10 cellular contexts compared by ENCODE assay signal in the genomic region with DNA sequence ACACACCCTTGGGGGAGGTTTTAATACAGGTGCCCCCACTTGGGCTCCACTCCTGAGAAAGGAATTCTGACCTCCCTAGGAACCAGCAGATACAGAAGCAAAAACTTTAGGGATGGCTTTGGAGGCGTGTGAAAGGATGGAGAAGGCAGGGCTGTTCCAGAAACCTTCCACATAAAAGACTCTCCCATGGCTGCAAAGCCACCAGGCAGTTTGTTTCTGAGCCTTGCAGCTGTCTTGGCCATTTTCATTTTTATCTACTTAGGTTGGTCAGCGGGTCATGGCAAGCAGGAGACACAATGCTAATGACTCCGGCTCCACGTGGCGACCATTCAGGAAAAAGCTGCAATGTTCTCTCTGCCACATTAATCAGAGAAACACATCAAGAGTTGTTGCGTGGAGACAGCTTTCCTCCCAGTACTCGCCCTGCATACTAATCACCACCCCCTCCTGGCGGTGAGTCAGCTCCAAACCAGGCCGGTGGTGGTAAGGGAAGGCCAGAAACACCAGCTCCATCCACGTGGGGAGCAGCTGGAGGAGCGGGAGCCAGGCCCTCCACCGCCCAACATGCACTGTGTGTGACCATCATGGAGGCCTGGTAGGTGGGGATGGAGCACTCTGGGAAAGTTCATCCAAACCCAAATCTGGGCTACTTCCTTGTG. TPM values are rescaled to one million over a fixed set of nuclear protein-coding genes. Genes with fewer than 3 reads are reported as not detected.
A peak's percentile ranks its signal among the peaks of the same experiment; 100 is the strongest.
DNase-seq lines count a peak whose midpoint lies in the region; ATAC-seq and TF ChIP-seq lines count a peak whose summit lies in the region.
"Had no signal": no experiment of that assay in that cellular context is flagged by ENCODE, and none has a peak within 500 bp of the region (broad histone marks: within the 10 kb centered on the region; RNA-seq: fewer than 3 reads in every experiment).

No MANE protein-coding gene starts in this region.

- peak; percentile 46 to 72 (median 66) for ATAC-seq in right lobe of liver
- ATAC-seq in activated naive CD8-positive, alpha-beta T cell treated with anti-CD3 and anti-CD28 coated beads, Interleukin-2, amount 50 U/mL, for 24 hours = no peak

- TF ChIP-seq CTCF in GM12864 (IDR thresholded peaks at IDR 0.05; ENCODE audit: low read depth, low read length, missing control alignments) (peak; percentile 19), right lobe of liver (IDR thresholded peaks at IDR 0.05) (no peak), GM13976 (IDR thresholded peaks at IDR 0.05; ENCODE audit: borderline replicate concordance, control extremely low read depth, extremely low read depth, insufficient read depth, missing control alignments) (no peak), vagina (IDR thresholded peaks at IDR 0.05) (no peak)

- H3K36me3 ChIP-seq in right lobe of liver (no peaks in the 10 kb centered on the region), vagina (no peaks in the 10 kb centered on the region)

- H3K9me3 ChIP-seq in right lobe of liver = peaks cover 0 to 6% (median 0%) of the 10 kb centered on the region in 4 donors
- H3K9me3 ChIP-seq in vagina = no peaks in the 10 kb centered on the region

- intact Hi-C loops in right lobe of liver (cut with DNase I) = no loop called here
- intact Hi-C loops in vagina (cut with DNase I) = no loop called here

- H3K9me3 Mint-ChIP-seq in activated naive CD8-positive, alpha-beta T cell treated with anti-CD3 and anti-CD28 coated beads, Interleukin-2, amount 50 U/mL, for 24 hours = no peaks in the 10 kb centered on the region
- H3K9me3 Mint-ChIP-seq: T-cell had no signal

- H3K4me3 Mint-ChIP-seq in activated naive CD8-positive, alpha-beta T cell treated with anti-CD3 and anti-CD28 coated beads, Interleukin-2, amount 50 U/mL, for 24 hours = no peak overlapping the region
- H3K4me3 Mint-ChIP-seq: T-cell had no signal

- no peaks in the 10 kb centered on the region for H3K4me1 ChIP-seq in right lobe of liver
- H3K4me1 ChIP-seq in vagina = no peaks in the 10 kb centered on the region

- H3K4me3 ChIP-seq in GM12864 (ENCODE audit: low read depth, low read length) (no peak overlapping the region), right lobe of liver (no peak overlapping the region), vagina (no peak overlapping the region)
- H3K4me3 ChIP-seq: skin epidermis had no signal

- no peak overlapping the region for H3K27ac ChIP-seq in right lobe of liver
- no peak overlapping the region for H3K27ac ChIP-seq in vagina

- H3K27me3 Mint-ChIP-seq in activated naive CD8-positive, alpha-beta T cell treated with anti-CD3 and anti-CD28 coated beads, Interleukin-2, amount 50 U/mL, for 24 hours = no peaks in the 10 kb centered on the region
- H3K27me3 Mint-ChIP-seq: T-cell had no signal

- TF ChIP-seq POLR2A in right lobe of liver (IDR thresholded peaks at IDR 0.05) = no peak
- TF ChIP-seq POLR2A in vagina (IDR thresholded peaks at IDR 0.05) = no peak

- 57% methylated on average over 9 of the region's 12 CpGs for WGBS in right lobe of liver (ENCODE audit: insufficient coverage, low coverage, low lambda C conversion rate, missing lambda C conversion rate)

- in situ Hi-C loops in T47D (cut with HindIII; ENCODE audit: low pct_unique_long_range_greater_than_20kb, low sequenced_read_pairs) (no loop called here), GM13976 (cut with MboI; ENCODE audit: low sequenced_read_pairs, unreplicated experiment) (no loop called here)

- no peak for DNase-seq in GM12864 (ENCODE audit: low read depth)
- peak; percentile 47 for DNase-seq in NCI-H226
- peak; percentile 64 to 88 for DNase-seq in T47D (ENCODE audit: low read depth in 1 of 2, low spot score in 1 of 2)
- DNase-seq in right lobe of liver = no peak
- DNase-seq in GM13976 (ENCODE audit: low spot score) = no peak
- DNase-seq in activated naive CD8-positive, alpha-beta T cell treated with anti-CD3 and anti-CD28 coated beads, Interleukin-2, amount 50 U/mL, for 24 hours = no peak
- no peak for DNase-seq in NCI-H2171 (lab: John Stamatoyannopoulos, UW)
- DNase-seq in vagina (ENCODE audit: extremely low spot score in 2 of 2) = no peak

- no peaks in the 10 kb centered on the region for H3K36me3 Mint-ChIP-seq in activated naive CD8-positive, alpha-beta T cell treated with anti-CD3 and anti-CD28 coated beads, Interleukin-2, amount 50 U/mL, for 24 hours (ENCODE audit: low read depth)
- H3K36me3 Mint-ChIP-seq: T-cell had no signal

- H3K27me3 ChIP-seq in right lobe of liver = no peaks in the 10 kb centered on the region
- H3K27me3 ChIP-seq in vagina = no peaks in the 10 kb centered on the region

- no peak overlapping the region for H3K27ac Mint-ChIP-seq in activated naive CD8-positive, alpha-beta T cell treated with anti-CD3 and anti-CD28 coated beads, Interleukin-2, amount 50 U/mL, for 24 hours
- H3K27ac Mint-ChIP-seq: T-cell had no signal

- H3K4me1 Mint-ChIP-seq in activated naive CD8-positive, alpha-beta T cell treated with anti-CD3 and anti-CD28 coated beads, Interleukin-2, amount 50 U/mL, for 24 hours = peaks cover 7% of the 10 kb centered on the region

RNA-seq across cellular contexts. Expression of a gene that starts 30.9 kb away (rescaled TPM):
- total RNA-seq in right lobe of liver (10 to 100 TPM; 11.7 to 18.1 (median 13.7) TPM), vagina (51.1 TPM)

RNA-seq across cellular contexts. Expression of a gene that starts 38.7 kb away (rescaled TPM):
- total RNA-seq in right lobe of liver (10 to 100 TPM; 10.4 to 18.7 (median 12.7) TPM), vagina (43.2 TPM)

Comparison
In these comparisons a context has a peak if more than half of its experiments do, and no peak if none do; other contexts are left out.
1. DNase-seq: peak in NCI-H226 (single experiment) and T47D (2 of 2); none in GM12864 (single experiment), right lobe of liver (0 of 3), GM13976 (single experiment), activated naive CD8-positive, alpha-beta T cell treated with anti-CD3 and anti-CD28 coated beads, Interleukin-2, amount 50 U/mL, for 24 hours (single experiment), NCI-H2171 (single experiment) and vagina (0 of 2).